ENCODE assay signal across 9 cellular contexts in genomic region chr1:173122344-173122880, GRCh38.
DNase-seq lines count a peak whose midpoint lies in the region; ATAC-seq and TF ChIP-seq lines count a peak whose summit lies in the region.
"Had no signal": no experiment of that assay in that cellular context is flagged by ENCODE, and none has a peak within 500 bp of the region (broad histone marks: within the 10 kb centered on the region; RNA-seq: fewer than 3 reads in every experiment).

No MANE protein-coding gene starts in this region.

- intact Hi-C loops in Right ventricle myocardium superior (cut with DNase I), result no loop called here

- peak; percentile 18 for DNase-seq in Daoy (ENCODE audit: low read depth)
- DNase-seq in Right ventricle myocardium superior, result no peak
- peak; percentile 13 for DNase-seq in renal cortical epithelial cell (ENCODE audit: low read depth)
- DNase-seq in activated CD4-positive, alpha-beta T cell treated with anti-CD3 and anti-CD28 coated beads for 48 hours, result no peak

- peak; percentile 25 for ATAC-seq in SK-N-SH treated with all-trans-retinoic acid at 6 μM for 48 hours
- ATAC-seq in Right ventricle myocardium superior (ENCODE audit: poor library complexity), result peak; percentile 42
- ATAC-seq in GM21619 (IDR thresholded peaks at IDR 0.05; ENCODE audit: unreplicated experiment), result no peak
- ATAC-seq in HG02885 (IDR thresholded peaks at IDR 0.05; ENCODE audit: poor library complexity, unreplicated experiment), result no peak
- ATAC-seq in HG02759 (IDR thresholded peaks at IDR 0.05; ENCODE audit: unreplicated experiment), result no peak
- ATAC-seq: stimulated activated effector memory CD8-positive, alpha-beta T cell treated with anti-CD3 and anti-CD28 coated beads, Interleukin-12 subunit alpha, Interleukin-12 subunit beta, amount 100 ng/mL, for 72 hours had no signal

TF ChIP-seq in SK-N-SH treated with all-trans-retinoic acid at 6 μM for 48 hours, 23 proteins besides CTCF, POLR2A, EP300 and RAD21:
- no peak for TF ChIP-seq ESRRG (CRISPR knock-in tag; IDR thresholded peaks at IDR 0.05)
- TF ChIP-seq TOX (CRISPR knock-in tag; IDR thresholded peaks at IDR 0.05; ENCODE audit: borderline replicate concordance), result 0 out of 2 replicates have a peak, but pooled peaks have one; percentile 44

Comparison
In these comparisons a context has a peak if more than half of its experiments do, and no peak if none do; other contexts are left out.
1. DNase-seq: peak in Daoy (single experiment) and renal cortical epithelial cell (single experiment); none in Right ventricle myocardium superior (single experiment) and activated CD4-positive, alpha-beta T cell treated with anti-CD3 and anti-CD28 coated beads for 48 hours (single experiment).
2. ATAC-seq: peak in SK-N-SH treated with all-trans-retinoic acid at 6 μM for 48 hours (single experiment) and Right ventricle myocardium superior (single experiment); none in GM21619 (single experiment), HG02885 (single experiment) and HG02759 (single experiment).